16 cellular contexts compared by ENCODE assay signal in the genomic region with DNA sequence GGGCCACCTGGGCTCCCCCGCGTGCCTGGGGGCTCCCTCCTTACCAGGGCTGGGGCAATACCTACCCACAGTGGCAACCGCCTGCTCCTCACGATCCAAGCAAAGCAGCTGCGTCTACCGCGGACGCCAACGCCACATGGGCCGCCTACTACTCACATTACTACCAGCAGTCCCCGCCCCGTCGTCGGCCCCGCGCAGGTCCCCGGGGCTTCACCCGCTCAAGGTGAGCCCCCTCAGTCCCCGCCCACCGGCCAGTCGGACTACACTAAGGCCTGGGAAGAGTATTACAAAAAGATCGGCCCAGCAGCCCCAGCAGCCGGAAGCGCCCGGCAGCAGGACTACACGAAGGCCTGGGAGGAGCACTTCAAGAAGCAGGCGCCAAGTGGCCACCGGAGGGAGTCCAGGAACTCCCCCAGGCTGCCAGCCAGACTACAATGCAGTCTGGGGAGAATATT.
A peak's percentile ranks its signal among the peaks of the same experiment; 100 is the strongest.
DNase-seq lines count a peak whose midpoint lies in the region; ATAC-seq and TF ChIP-seq lines count a peak whose summit lies in the region.
"Had no signal": no experiment of that assay in that cellular context is flagged by ENCODE, and none has a peak within 500 bp of the region (broad histone marks: within the 10 kb centered on the region; RNA-seq: fewer than 3 reads in every experiment).

No MANE protein-coding gene starts in this region.

- 38% methylated on average over 28 of the region's 28 CpGs for WGBS in right cardiac atrium

- intact Hi-C loops in cardiac septum (cut with DNase I) (no loop called here), PC-3 (cut with micrococcal nuclease) (no loop called here), right cardiac atrium (cut with DNase I) (no loop called here)
- intact Hi-C loops in activated CD4-positive, alpha-beta T cell treated with anti-CD3 and anti-CD28 coated beads, Interleukin-2, amount 10 ng/mL, durations not matched to agents 24 days and 14 days (cut with micrococcal nuclease) = no loop called here

- no peaks in the 10 kb centered on the region for H3K36me3 Mint-ChIP-seq in activated CD4-positive, alpha-beta T cell treated with anti-CD3 and anti-CD28 coated beads, Interleukin-2, amount 10 ng/mL, durations not matched to agents 24 days and 14 days (ENCODE audit: low read depth)

- no peaks in the 10 kb centered on the region for H3K79me2 ChIP-seq in PC-3 (ENCODE audit: low read length)

- peaks cover 8% of the 10 kb centered on the region for H3K27me3 ChIP-seq in cardiac muscle cell
- no peaks in the 10 kb centered on the region for H3K27me3 ChIP-seq in PC-3 (ENCODE audit: low read length)
- H3K27me3 ChIP-seq in right cardiac atrium (ENCODE audit: control insufficient read depth, insufficient read depth) = no peaks in the 10 kb centered on the region
- H3K27me3 ChIP-seq: esophagus muscularis mucosa had no signal

- H3K9ac ChIP-seq in PC-3 (ENCODE audit: low read length) = no peak overlapping the region
- H3K9ac ChIP-seq: KMS-11 had no signal

- DNase-seq in cardiac muscle cell (ENCODE audit: low read depth in 1 of 2, low spot score in 1 of 2) = peak in 1 of 2 donors; percentile 77
- no peak for DNase-seq in cardiac septum (ENCODE audit: low spot score)
- no peak for DNase-seq in PC-3
- DNase-seq in right cardiac atrium = peak; percentile 21 to 65 (median 45)
- DNase-seq in COR-L47 (lab: John Stamatoyannopoulos, UW) = no peak
- no peak for DNase-seq in caudate nucleus (lab: John Stamatoyannopoulos, UW)
- DNase-seq in activated CD4-positive, alpha-beta T cell treated with anti-CD3 and anti-CD28 coated beads, Interleukin-2, amount 10 ng/mL, durations not matched to agents 24 days and 14 days = no peak
- DNase-seq in NK-92 treated with Interleukin-12 subunit alpha and Interleukin-12 subunit beta, amount 100 ng/mL, for 24 hours (lab: John Stamatoyannopoulos, UW) = no peak
- DNase-seq: activated naive CD4-positive, alpha-beta T cell; kidney glomerular epithelial cell; NCI-H2029; stimulated activated CD4-positive, alpha-beta T cell treated with anti-CD3 and anti-CD28 coated beads, Interleukin-4, amount 100 ng/mL, for 24 hours; stimulated activated naive CD4-positive, alpha-beta T cell had no signal

- H3K27me3 Mint-ChIP-seq in activated CD4-positive, alpha-beta T cell treated with anti-CD3 and anti-CD28 coated beads, Interleukin-2, amount 10 ng/mL, durations not matched to agents 24 days and 14 days = peaks cover 19% of the 10 kb centered on the region

- no peaks in the 10 kb centered on the region for H3F3A ChIP-seq in PC-3 (ENCODE audit: low read length, unreplicated experiment)

- H3K4me3 ChIP-seq in cardiac muscle cell (no peak overlapping the region), PC-3 (ENCODE audit: low read length) (no peak overlapping the region), right cardiac atrium (ENCODE audit: low read length) (no peak overlapping the region)
- H3K4me3 ChIP-seq: esophagus muscularis mucosa had no signal

- POLR2A ChIA-PET in PC-3 (lab: Charles Lee; ENCODE audit: unreplicated experiment) = no interaction called here

- H3K4me2 ChIP-seq in PC-3 (ENCODE audit: low read length) = no peak overlapping the region
- H3K4me2 ChIP-seq: KMS-11 had no signal

- H3K27ac ChIP-seq in cardiac muscle cell (no peak overlapping the region), PC-3 (ENCODE audit: low read length) (no peak overlapping the region), right cardiac atrium (ENCODE audit: low read length) (no peak overlapping the region), caudate nucleus (ENCODE audit: low read depth, low read length) (no peak overlapping the region)
- H3K27ac ChIP-seq: esophagus muscularis mucosa, KMS-11 had no signal

- no peak overlapping the region for H3K27ac Mint-ChIP-seq in activated CD4-positive, alpha-beta T cell treated with anti-CD3 and anti-CD28 coated beads, Interleukin-2, amount 10 ng/mL, durations not matched to agents 24 days and 14 days
- H3K27ac Mint-ChIP-seq: B cell had no signal

- H3K4me1 ChIP-seq in cardiac muscle cell (ENCODE audit: low read depth) (no peaks in the 10 kb centered on the region), PC-3 (ENCODE audit: insufficient read depth, low read length) (no peaks in the 10 kb centered on the region), right cardiac atrium (ENCODE audit: control insufficient read depth, insufficient read depth, low read length) (no peaks in the 10 kb centered on the region)
- H3K4me1 ChIP-seq: esophagus muscularis mucosa had no signal

- BruUV-seq in PC-3 (replicated peaks; lab: Mats Ljungman, UMichigan) = no TSS peak

- TF ChIP-seq CTCF in cardiac muscle cell (IDR thresholded peaks at IDR 0.05; ENCODE audit: low read depth, low read length) = peak; percentile 27
- TF ChIP-seq CTCF in PC-3 (conservative IDR thresholded peaks at IDR 0.05; ENCODE audit: low read depth, low read length) = 0 out of 2 replicates have a peak, but pooled peaks have one; percentile 15

- H4K20me1 ChIP-seq in PC-3 (ENCODE audit: low read length) = no peaks in the 10 kb centered on the region

- H3K9me3 Mint-ChIP-seq in activated CD4-positive, alpha-beta T cell treated with anti-CD3 and anti-CD28 coated beads, Interleukin-2, amount 10 ng/mL, durations not matched to agents 24 days and 14 days = peaks cover 8% of the 10 kb centered on the region

- H3K36me3 ChIP-seq in cardiac muscle cell (no peaks in the 10 kb centered on the region), PC-3 (ENCODE audit: low read depth, low read length) (no peaks in the 10 kb centered on the region)
- H3K36me3 ChIP-seq: esophagus muscularis mucosa had no signal

- H3K9me3 ChIP-seq in cardiac muscle cell (ENCODE audit: low read depth) = no peaks in the 10 kb centered on the region
- no peaks in the 10 kb centered on the region for H3K9me3 ChIP-seq in PC-3 (ENCODE audit: low read length)
- H3K9me3 ChIP-seq in right cardiac atrium (ENCODE audit: control insufficient read depth, low read length) = no peaks in the 10 kb centered on the region

- CTCF ChIA-PET in PC-3 (lab: Charles Lee) = no interaction called here

- no peaks in the 10 kb centered on the region for H3K4me1 Mint-ChIP-seq in activated CD4-positive, alpha-beta T cell treated with anti-CD3 and anti-CD28 coated beads, Interleukin-2, amount 10 ng/mL, durations not matched to agents 24 days and 14 days
- H3K4me1 Mint-ChIP-seq: B cell had no signal

- no peaks in the 10 kb centered on the region for H3K9me2 ChIP-seq in PC-3 (replicated peaks; ENCODE audit: low read length)

- ATAC-seq in PC-3 = no peak
- peak in 1 of 2 donors; percentile 23 for ATAC-seq in right cardiac atrium

- no peak overlapping the region for H3K4me3 Mint-ChIP-seq in activated CD4-positive, alpha-beta T cell treated with anti-CD3 and anti-CD28 coated beads, Interleukin-2, amount 10 ng/mL, durations not matched to agents 24 days and 14 days
- H3K4me3 Mint-ChIP-seq: B cell had no signal

- no peak overlapping the region for H2AFZ ChIP-seq in PC-3 (ENCODE audit: low read length)

Comparison
In these comparisons a context has a peak if more than half of its experiments do, and no peak if none do; other contexts are left out.
1. DNase-seq: peak in right cardiac atrium (3 of 3); none in cardiac septum (single experiment), PC-3 (single experiment), COR-L47 (single experiment), caudate nucleus (0 of 61), activated CD4-positive, alpha-beta T cell treated with anti-CD3 and anti-CD28 coated beads, Interleukin-2, amount 10 ng/mL, durations not matched to agents 24 days and 14 days (single experiment) and NK-92 treated with Interleukin-12 subunit alpha and Interleukin-12 subunit beta, amount 100 ng/mL, for 24 hours (single experiment).